Comparison of ENCODE assay signal across 24 cellular contexts in the genomic region with DNA sequence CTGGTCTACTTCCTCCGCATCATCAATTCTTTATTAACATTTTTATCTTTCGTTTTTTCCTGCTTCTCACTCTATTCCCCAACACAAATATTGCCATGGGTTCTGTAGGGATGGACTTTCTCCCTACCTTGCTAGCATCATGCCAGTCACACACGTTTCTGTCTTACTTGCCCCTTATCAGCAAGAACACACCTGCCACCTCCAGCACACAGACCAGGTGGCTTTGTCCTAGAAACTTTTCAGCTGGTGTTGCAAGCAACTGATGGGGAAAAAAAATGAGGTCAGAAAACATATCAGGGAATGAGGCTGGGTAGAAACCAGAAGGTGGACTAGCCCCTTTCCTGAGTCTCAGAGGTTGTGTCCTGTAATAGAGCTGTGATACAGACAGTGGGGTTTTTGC. TPM values are rescaled to one million over a fixed set of nuclear protein-coding genes. Genes with fewer than 3 reads are reported as not detected.
DNase-seq lines count a peak whose midpoint lies in the region; ATAC-seq and TF ChIP-seq lines count a peak whose summit lies in the region.
"Had no signal": no experiment of that assay in that cellular context is flagged by ENCODE, and none has a peak within 500 bp of the region (broad histone marks: within the 10 kb centered on the region; RNA-seq: fewer than 3 reads in every experiment).

No MANE protein-coding gene starts in this region.

- H3K9me3 Mint-ChIP-seq in activated CD8-positive, alpha-beta memory T cell treated with anti-CD3 and anti-CD28 coated beads, Interleukin-2, amount 10 ng/mL, durations not matched to agents 7 days and 5 days (ENCODE audit: low read depth), result no peaks in the 10 kb centered on the region
- H3K9me3 Mint-ChIP-seq: activated naive CD4-positive, alpha-beta T cell treated with anti-CD3 and anti-CD28 coated beads, Interleukin-2, amount 50 U/mL, for 72 hours; dendritic cell treated with granulocyte-macrophage colony-stimulating factor and Interleukin-4, amounts not matched to agents 40 ng/mL and 50 ng/mL, for 4 days had no signal

- peak overlapping the region; percentile 84 for H3K4me2 ChIP-seq in HCT116 (ENCODE audit: low read length)

- H4K20me1 ChIP-seq in HCT116 (ENCODE audit: insufficient read depth), result no peaks in the 10 kb centered on the region

- no peaks in the 10 kb centered on the region for H3K36me3 ChIP-seq in HCT116 (ENCODE audit: control insufficient read depth in 1 of 2, insufficient read depth in 2 of 2, low read length in 2 of 2)
- H3K36me3 ChIP-seq in psoas muscle (ENCODE audit: insufficient read depth in 1 of 2, low read depth in 1 of 2), result no peaks in the 10 kb centered on the region
- H3K36me3 ChIP-seq: left ventricle myocardium inferior, right atrium auricular region, WERI-Rb-1 had no signal

- POLR2A ChIA-PET in HCT116 (lab: Charles Lee), result no interaction called here

- H3K36me3 Mint-ChIP-seq in activated CD8-positive, alpha-beta memory T cell treated with anti-CD3 and anti-CD28 coated beads, Interleukin-2, amount 10 ng/mL, durations not matched to agents 7 days and 5 days, result no peaks in the 10 kb centered on the region
- H3K36me3 Mint-ChIP-seq: activated naive CD4-positive, alpha-beta T cell treated with anti-CD3 and anti-CD28 coated beads, Interleukin-2, amount 50 U/mL, for 72 hours; immature natural killer cell had no signal

- DNase-seq in HCT116 (ENCODE audit: low read depth, low spot score) (no peak), RPMI8226 (peak; percentile 60), foreskin keratinocyte (no peak), psoas muscle (no peak), T-helper 9 cell (no peak)
- DNase-seq in activated CD8-positive, alpha-beta memory T cell treated with anti-CD3 and anti-CD28 coated beads, Interleukin-2, amount 10 ng/mL, durations not matched to agents 7 days and 5 days, result no peak
- DNase-seq: anterior cingulate cortex; C1 segment of cervical spinal cord; Calu3; central memory CD4-positive, alpha-beta T cell; hypothalamus; immature natural killer cell; left ventricle myocardium inferior; NCI-H1417; Right ventricle myocardium superior; substantia nigra; WERI-Rb-1 had no signal

- H3K27ac ChIP-seq in HCT116 (ENCODE audit: low read depth, low read length) (no peak overlapping the region), foreskin keratinocyte (peak overlapping the region; percentile 48), psoas muscle (peak overlapping the region; percentile 53)
- H3K27ac ChIP-seq: left ventricle myocardium inferior, parathyroid adenoma, right atrium auricular region, WERI-Rb-1 had no signal

- H3K4me3 Mint-ChIP-seq in activated CD8-positive, alpha-beta memory T cell treated with anti-CD3 and anti-CD28 coated beads, Interleukin-2, amount 10 ng/mL, durations not matched to agents 7 days and 5 days, result no peak overlapping the region
- H3K4me3 Mint-ChIP-seq: dendritic cell treated with granulocyte-macrophage colony-stimulating factor and Interleukin-4, amounts not matched to agents 40 ng/mL and 50 ng/mL, for 4 days had no signal

- no peak for TF ChIP-seq POLR2A in HCT116 (IDR thresholded peaks at IDR 0.05; ENCODE audit: borderline replicate concordance, extremely low read depth, insufficient read depth, insufficient read length)

- CTCF ChIA-PET in HCT116 (lab: Charles Lee), result no interaction called here
- CTCF ChIA-PET in activated CD8-positive, alpha-beta memory T cell treated with anti-CD3 and anti-CD28 coated beads, Interleukin-2, amount 10 ng/mL, durations not matched to agents 7 days and 5 days (lab: Charles Lee), result no interaction called here

- TF ChIP-seq RAD21 in HCT116 (IDR thresholded peaks at IDR 0.05; ENCODE audit: low read depth), result no peak

- peaks cover 61% of the 10 kb centered on the region for H3K79me2 ChIP-seq in HCT116 (ENCODE audit: insufficient read depth, low read length)
- H3K79me2 ChIP-seq: parathyroid adenoma had no signal

- RAD21 ChIA-PET in HCT116 (lab: Charles Lee; ENCODE audit: low non-redundant PET in 1 of 2, low total read pairs in 2 of 2, uncharacterized antibody in 2 of 2, unreplicated experiment in 2 of 2), result no interaction called here

- H2AFZ ChIP-seq in HCT116 (ENCODE audit: low read depth, low read length, poor library complexity, severe bottlenecking), result no peak overlapping the region
- H2AFZ ChIP-seq: parathyroid adenoma had no signal

- intact Hi-C loops in HCT116 (cut with micrococcal nuclease) (no loop called here), psoas muscle (cut with DNase I) (loop anchor here (5.0 kb wide), 2 partner anchors 40 to 105 kb away; no protein-coding TSS in a partner anchor)

- H3K9ac ChIP-seq in HCT116 (ENCODE audit: low read length), result no peak overlapping the region
- H3K9ac ChIP-seq: parathyroid adenoma had no signal

- no peaks in the 10 kb centered on the region for H3K9me2 ChIP-seq in HCT116 (ENCODE audit: insufficient read depth)

- H3K27me3 Mint-ChIP-seq in activated CD8-positive, alpha-beta memory T cell treated with anti-CD3 and anti-CD28 coated beads, Interleukin-2, amount 10 ng/mL, durations not matched to agents 7 days and 5 days, result peaks cover 54% of the 10 kb centered on the region

- peaks cover 44% of the 10 kb centered on the region for H3K4me1 Mint-ChIP-seq in activated CD8-positive, alpha-beta memory T cell treated with anti-CD3 and anti-CD28 coated beads, Interleukin-2, amount 10 ng/mL, durations not matched to agents 7 days and 5 days
- H3K4me1 Mint-ChIP-seq: immature natural killer cell had no signal

- no peak overlapping the region for H3K27ac Mint-ChIP-seq in activated CD8-positive, alpha-beta memory T cell treated with anti-CD3 and anti-CD28 coated beads, Interleukin-2, amount 10 ng/mL, durations not matched to agents 7 days and 5 days
- H3K27ac Mint-ChIP-seq: activated naive CD4-positive, alpha-beta T cell treated with anti-CD3 and anti-CD28 coated beads, Interleukin-2, amount 50 U/mL, for 72 hours; dendritic cell treated with granulocyte-macrophage colony-stimulating factor and Interleukin-4, amounts not matched to agents 40 ng/mL and 50 ng/mL, for 4 days had no signal

- no peaks in the 10 kb centered on the region for H3K27me3 ChIP-seq in HCT116 (ENCODE audit: insufficient read depth, low read length)
- H3K27me3 ChIP-seq in foreskin keratinocyte, result no peaks in the 10 kb centered on the region
- no peaks in the 10 kb centered on the region for H3K27me3 ChIP-seq in psoas muscle (ENCODE audit: insufficient read depth in 3 of 3, low read length in 2 of 3)
- H3K27me3 ChIP-seq: right atrium auricular region had no signal

- WGBS in psoas muscle, 3 donors, result 69 to 73% (median 70%) methylated on average over 3 of the region's 3 CpGs

- H3K4me3 ChIP-seq in HCT116 (replicated peaks in 1 of 2; ENCODE audit: low read depth in 1 of 2, low read length in 2 of 2) (no peak overlapping the region), psoas muscle (peak overlapping the region; percentile 64)
- H3K4me3 ChIP-seq: left ventricle myocardium inferior, right atrium auricular region had no signal

- no TSS peak for BruUV-seq in HCT116 (replicated peaks; lab: Mats Ljungman, UMichigan)

- ATAC-seq in HCT116, result no peak
- no peak for ATAC-seq in foreskin keratinocyte
- ATAC-seq in psoas muscle, result no peak
- no peak for ATAC-seq in HG03354 (IDR thresholded peaks at IDR 0.05; ENCODE audit: poor library complexity, severe bottlenecking, unreplicated experiment)
- ATAC-seq in activated CD8-positive, alpha-beta memory T cell treated with anti-CD3 and anti-CD28 coated beads, Interleukin-2, amount 10 ng/mL, durations not matched to agents 7 days and 5 days, result no peak

- TF ChIP-seq CTCF in HCT116 (IDR thresholded peaks at IDR 0.05 in 2 of 3, conservative IDR thresholded peaks at IDR 0.05 in 1 of 3; ENCODE audit: borderline replicate concordance in 1 of 3, insufficient read depth in 1 of 3, low read depth in 2 of 3, low read length in 2 of 3) (no peak), foreskin keratinocyte (conservative IDR thresholded peaks at IDR 0.05) (no peak), psoas muscle (IDR thresholded peaks at IDR 0.05) (no peak)

- H3K9me3 ChIP-seq in HCT116 (ENCODE audit: control insufficient read depth in 1 of 2, insufficient read depth in 1 of 2, low read depth in 1 of 2, low read length in 2 of 2) (no peaks in the 10 kb centered on the region), psoas muscle (no peaks in the 10 kb centered on the region)
- H3K9me3 ChIP-seq: left ventricle myocardium inferior, right atrium auricular region had no signal

- peaks cover 65 to 98% of the 10 kb centered on the region in 2 experiments for H3K4me1 ChIP-seq in HCT116 (ENCODE audit: control insufficient read depth in 1 of 2, insufficient read depth in 2 of 2, low read length in 2 of 2)
- H3K4me1 ChIP-seq in foreskin keratinocyte, result peaks cover 36% of the 10 kb centered on the region
- H3K4me1 ChIP-seq in psoas muscle, result peaks cover 30% of the 10 kb centered on the region
- H3K4me1 ChIP-seq: parathyroid adenoma had no signal

TF ChIP-seq in HCT116, 20 proteins besides CTCF, POLR2A, EP300 and RAD21:
- TF ChIP-seq ZNF274 (IDR thresholded peaks at IDR 0.05; ENCODE audit: low read depth, low read length), result no peak
- no peak for TF ChIP-seq FOSL1 (IDR thresholded peaks at IDR 0.05; ENCODE audit: low read depth)
TF ChIP-seq in HCT116: peak in this region for 0.

RNA-seq across cellular contexts. Expression of gene SH3RF2, which starts 5.8 kb away (rescaled TPM):
- 14.3 TPM for total RNA-seq in HCT116 (2021; ENCODE audit: unreplicated experiment)
- polyA plus RNA-seq in HCT116 (2012), result 4.5 and 7.1 TPM in 2 replicates
- total RNA-seq in foreskin keratinocyte, result 37.1 and 40.7 TPM in 2 replicates
- 22.9 and 23.9 TPM in 2 replicates for polyA plus RNA-seq in foreskin keratinocyte
- total RNA-seq in psoas muscle, result 10 to 100 TPM; 23.5 to 64.1 (median 38.2) TPM
- polyA plus RNA-seq in psoas muscle, result 10 to 100 TPM in 2 of 3 donors, 1 to 10 TPM in 1; 1.1 to 24.3 (median 14.9) TPM
- under 1 TPM in 1 of 2 experiments, not detected in 1; 0.12 TPM for total RNA-seq in activated CD8-positive, alpha-beta memory T cell treated with anti-CD3 and anti-CD28 coated beads, Interleukin-2, amount 10 ng/mL, durations not matched to agents 7 days and 5 days
- total RNA-seq: activated naive CD4-positive, alpha-beta T cell treated with anti-CD3 and anti-CD28 coated beads, Interleukin-2, amount 50 U/mL, for 72 hours; OCI-LY7 had no signal
- polyA plus RNA-seq: immature natural killer cell, neural cell had no signal

Comparison
In these comparisons a context has a peak if more than half of its experiments do, and no peak if none do; other contexts are left out.
1. RNA of gene SH3RF2, which starts 5.8 kb away (total RNA-seq): 23.5 to 64.1 TPM in psoas muscle, 37.1 to 40.7 TPM in foreskin keratinocyte and 14.3 TPM in HCT116 (single experiment); 0.12 TPM in activated CD8-positive, alpha-beta memory T cell treated with anti-CD3 and anti-CD28 coated beads, Interleukin-2, amount 10 ng/mL, durations not matched to agents 7 days and 5 days; every median in the first group is over 10 times any median in the second.